Comparison of ENCODE assay signal across 27 cellular contexts in the genomic region with DNA sequence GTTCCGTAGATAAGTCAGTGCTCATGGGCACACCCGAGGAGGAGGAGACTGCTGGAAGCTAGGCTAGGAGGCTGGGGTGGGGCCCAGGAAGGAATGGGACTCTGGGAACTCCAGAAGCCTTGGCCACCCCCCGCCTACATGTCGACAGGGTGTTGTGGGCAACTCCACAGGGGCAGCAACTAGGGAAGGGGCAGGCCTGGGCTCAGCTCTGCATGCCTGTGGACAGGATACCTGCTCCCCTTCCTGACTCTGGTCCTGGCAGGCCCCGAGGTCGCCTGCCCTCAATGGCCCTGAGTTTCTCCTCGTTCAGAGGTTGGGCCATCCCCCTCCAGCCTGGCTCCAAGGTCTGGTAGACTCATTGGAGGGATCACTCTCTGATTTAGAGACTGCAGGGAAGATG.
"Had no signal": no experiment of that assay in that cellular context is flagged by ENCODE, and none has a peak within 500 bp of the region (broad histone marks: within the 10 kb centered on the region; RNA-seq: fewer than 3 reads in every experiment).

No MANE protein-coding gene starts in this region.

- H3K36me3 ChIP-seq: neural progenitor cell, neutrophil, ovary, right lobe of liver, sigmoid colon, stomach, thoracic aorta, thyroid gland, tibial nerve, upper lobe of left lung, vagina had no signal

- H3K27me3 ChIP-seq: neural progenitor cell, ovary, right lobe of liver, thyroid gland, upper lobe of left lung, vagina had no signal

- H3K27ac ChIP-seq: neural progenitor cell, neutrophil, ovary, parathyroid adenoma, psoas muscle, right lobe of liver, sigmoid colon, stomach, thoracic aorta, thyroid gland, tibial nerve, upper lobe of left lung, vagina had no signal

- H2AFZ ChIP-seq: neural progenitor cell, parathyroid adenoma had no signal

- FAIRE-seq: small intestine, urothelium cell line had no signal

- H3K79me2 ChIP-seq: parathyroid adenoma had no signal

- H3K9ac ChIP-seq: neural progenitor cell, parathyroid adenoma had no signal

- H3K4me1 ChIP-seq: parathyroid adenoma, psoas muscle, right lobe of liver, sigmoid colon, stomach, thyroid gland, tibial nerve, upper lobe of left lung, vagina had no signal

- DNase-seq: natural killer cell; nucleus accumbens; ovary; posterior cingulate gyrus; psoas muscle; right cardiac atrium; right lobe of liver; sigmoid colon; small intestine; stimulated activated CD4-positive, alpha-beta T cell treated with anti-CD3 and anti-CD28 coated beads, Interleukin-15, amount 100 ng/mL, for 24 hours; stimulated activated CD4-positive, alpha-beta T cell treated with anti-CD3 and anti-CD28 coated beads, Interleukin-2, amount 100 ng/mL, for 24 hours; stimulated activated CD4-positive, alpha-beta T cell treated with anti-CD3 and anti-CD28 coated beads, Interleukin-2, amount 100 ng/mL, for 48 hours; stimulated activated CD4-positive, alpha-beta T cell treated with anti-CD3 and anti-CD28 coated beads, Interleukin-4, amount 100 ng/mL, for 24 hours; stimulated activated naive B cell treated with anti-CD40 and anti-IgM and Interleukin-4, amounts not matched to agents 10 μg/mL and 1 μg/mL and 100 μg/mL, for 72 hours; stimulated activated naive CD4-positive, alpha-beta T cell treated with Interleukin-2 at 50 U/mL for 16 hours; stomach; thyroid gland; trophoblast cell; upper lobe of left lung had no signal

- ATAC-seq: natural killer cell; psoas muscle; right cardiac atrium; right lobe of liver; stimulated activated effector memory CD8-positive, alpha-beta T cell treated with anti-CD3 and anti-CD28 coated beads, Interleukin-12 subunit alpha, Interleukin-12 subunit beta, amount 100 ng/mL, for 72 hours; stimulated activated naive B cell treated with anti-CD40 and anti-IgM and Interleukin-4, amounts not matched to agents 10 μg/mL and 1 μg/mL and 100 μg/mL, for 72 hours had no signal

- H3K4me3 ChIP-seq: neural progenitor cell, ovary, psoas muscle, right lobe of liver, sigmoid colon, stomach, thoracic aorta, thyroid gland, tibial nerve, upper lobe of left lung, vagina had no signal

- H3K9me3 ChIP-seq: neutrophil, ovary, psoas muscle, right lobe of liver, sigmoid colon, stomach, thoracic aorta, thyroid gland, tibial nerve, upper lobe of left lung, vagina had no signal

- H3K4me2 ChIP-seq: neural progenitor cell had no signal
